ENCODE assay signal across 3 cellular contexts in the genomic region with DNA sequence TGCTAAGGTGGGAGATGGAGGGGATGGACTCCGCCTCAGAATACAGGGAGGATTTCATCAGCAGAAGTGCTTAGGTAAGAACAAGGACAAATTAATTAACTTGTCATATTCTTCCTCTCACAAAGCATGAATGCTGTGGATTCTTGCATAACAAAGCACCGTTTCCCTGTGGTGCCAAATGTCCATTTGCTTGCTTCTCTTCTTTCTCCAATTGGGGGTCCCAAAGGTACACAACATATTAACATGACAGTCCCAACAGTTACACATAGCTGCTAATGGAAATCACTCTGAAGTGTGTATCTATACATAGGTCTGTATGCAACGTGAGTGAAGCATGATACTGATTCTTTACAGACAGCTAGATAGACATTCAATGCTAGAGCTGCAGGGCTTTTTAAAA.
TF ChIP-seq lines count a peak whose summit lies in the region.

No MANE protein-coding gene starts in this region.

TF ChIP-seq in GM23338, 12 proteins besides CTCF, POLR2A, EP300 and RAD21 (continues in another document):
- no peak for TF ChIP-seq CREB1 (CRISPR knock-in tag; IDR thresholded peaks at IDR 0.05; ENCODE audit: low read depth)
- TF ChIP-seq ZNF114 (CRISPR knock-in tag; IDR thresholded peaks at IDR 0.05) = no peak
- TF ChIP-seq ZNF331 (CRISPR knock-in tag; IDR thresholded peaks at IDR 0.05; ENCODE audit: low read depth) = no peak
- TF ChIP-seq, protein P1, sequence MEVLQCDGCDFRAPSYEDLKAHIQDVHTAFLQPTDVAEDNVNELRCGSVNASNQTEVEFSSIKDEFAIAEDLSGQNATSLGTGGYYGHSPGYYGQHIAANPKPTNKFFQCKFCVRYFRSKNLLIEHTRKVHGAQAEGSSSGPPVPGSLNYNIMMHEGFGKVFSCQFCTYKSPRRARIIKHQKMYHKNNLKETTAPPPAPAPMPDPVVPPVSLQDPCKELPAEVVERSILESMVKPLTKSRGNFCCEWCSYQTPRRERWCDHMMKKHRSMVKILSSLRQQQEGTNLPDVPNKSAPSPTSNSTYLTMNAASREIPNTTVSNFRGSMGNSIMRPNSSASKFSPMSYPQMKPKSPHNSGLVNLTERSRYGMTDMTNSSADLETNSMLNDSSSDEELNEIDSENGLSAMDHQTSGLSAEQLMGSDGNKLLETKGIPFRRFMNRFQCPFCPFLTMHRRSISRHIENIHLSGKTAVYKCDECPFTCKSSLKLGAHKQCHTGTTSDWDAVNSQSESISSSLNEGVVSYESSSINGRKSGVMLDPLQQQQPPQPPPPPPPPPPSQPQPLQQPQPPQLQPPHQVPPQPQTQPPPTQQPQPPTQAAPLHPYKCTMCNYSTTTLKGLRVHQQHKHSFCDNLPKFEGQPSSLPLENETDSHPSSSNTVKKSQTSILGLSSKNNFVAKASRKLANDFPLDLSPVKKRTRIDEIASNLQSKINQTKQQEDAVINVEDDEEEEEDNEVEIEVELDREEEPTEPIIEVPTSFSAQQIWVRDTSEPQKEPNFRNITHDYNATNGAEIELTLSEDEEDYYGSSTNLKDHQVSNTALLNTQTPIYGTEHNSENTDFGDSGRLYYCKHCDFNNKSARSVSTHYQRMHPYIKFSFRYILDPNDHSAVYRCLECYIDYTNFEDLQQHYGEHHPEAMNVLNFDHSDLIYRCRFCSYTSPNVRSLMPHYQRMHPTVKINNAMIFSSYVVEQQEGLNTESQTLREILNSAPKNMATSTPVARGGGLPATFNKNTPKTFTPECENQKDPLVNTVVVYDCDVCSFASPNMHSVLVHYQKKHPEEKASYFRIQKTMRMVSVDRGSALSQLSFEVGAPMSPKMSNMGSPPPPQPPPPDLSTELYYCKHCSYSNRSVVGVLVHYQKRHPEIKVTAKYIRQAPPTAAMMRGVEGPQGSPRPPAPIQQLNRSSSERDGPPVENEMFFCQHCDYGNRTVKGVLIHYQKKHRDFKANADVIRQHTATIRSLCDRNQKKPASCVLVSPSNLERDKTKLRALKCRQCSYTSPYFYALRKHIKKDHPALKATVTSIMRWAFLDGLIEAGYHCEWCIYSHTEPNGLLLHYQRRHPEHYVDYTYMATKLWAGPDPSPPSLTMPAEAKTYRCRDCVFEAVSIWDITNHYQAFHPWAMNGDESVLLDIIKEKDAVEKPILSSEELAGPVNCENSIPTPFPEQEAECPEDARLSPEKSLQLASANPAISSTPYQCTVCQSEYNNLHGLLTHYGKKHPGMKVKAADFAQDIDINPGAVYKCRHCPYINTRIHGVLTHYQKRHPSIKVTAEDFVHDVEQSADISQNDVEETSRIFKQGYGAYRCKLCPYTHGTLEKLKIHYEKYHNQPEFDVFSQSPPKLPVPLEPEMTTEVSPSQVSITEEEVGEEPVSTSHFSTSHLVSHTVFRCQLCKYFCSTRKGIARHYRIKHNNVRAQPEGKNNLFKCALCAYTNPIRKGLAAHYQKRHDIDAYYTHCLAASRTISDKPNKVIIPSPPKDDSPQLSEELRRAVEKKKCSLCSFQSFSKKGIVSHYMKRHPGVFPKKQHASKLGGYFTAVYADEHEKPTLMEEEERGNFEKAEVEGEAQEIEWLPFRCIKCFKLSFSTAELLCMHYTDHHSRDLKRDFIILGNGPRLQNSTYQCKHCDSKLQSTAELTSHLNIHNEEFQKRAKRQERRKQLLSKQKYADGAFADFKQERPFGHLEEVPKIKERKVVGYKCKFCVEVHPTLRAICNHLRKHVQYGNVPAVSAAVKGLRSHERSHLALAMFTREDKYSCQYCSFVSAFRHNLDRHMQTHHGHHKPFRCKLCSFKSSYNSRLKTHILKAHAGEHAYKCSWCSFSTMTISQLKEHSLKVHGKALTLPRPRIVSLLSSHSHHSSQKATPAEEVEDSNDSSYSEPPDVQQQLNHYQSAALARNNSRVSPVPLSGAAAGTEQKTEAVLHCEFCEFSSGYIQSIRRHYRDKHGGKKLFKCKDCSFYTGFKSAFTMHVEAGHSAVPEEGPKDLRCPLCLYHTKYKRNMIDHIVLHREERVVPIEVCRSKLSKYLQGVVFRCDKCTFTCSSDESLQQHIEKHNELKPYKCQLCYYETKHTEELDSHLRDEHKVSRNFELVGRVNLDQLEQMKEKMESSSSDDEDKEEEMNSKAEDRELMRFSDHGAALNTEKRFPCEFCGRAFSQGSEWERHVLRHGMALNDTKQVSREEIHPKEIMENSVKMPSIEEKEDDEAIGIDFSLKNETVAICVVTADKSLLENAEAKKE (CRISPR knock-in tag; IDR thresholded peaks at IDR 0.05) = no peak
- TF ChIP-seq EZH2phosphoT487 (IDR thresholded peaks at IDR 0.05; ENCODE audit: unreplicated experiment) = no peak

TF ChIP-seq in H1, 55 proteins besides CTCF, POLR2A, EP300 and RAD21:
- TF ChIP-seq YY1 (IDR thresholded peaks at IDR 0.05; ENCODE audit: low read depth, low read length) (no peak), TEAD4 (IDR thresholded peaks at IDR 0.05; ENCODE audit: low read depth, low read length) (peak; percentile 27; the same call in 1 of the 2 replicates), SIRT6 (IDR thresholded peaks at IDR 0.05; ENCODE audit: low read length) (no peak), RBBP5 (IDR thresholded peaks at IDR 0.05; ENCODE audit: borderline replicate concordance, low read depth, low read length) (no peak), CEBPB (IDR thresholded peaks at IDR 0.05; ENCODE audit: low read depth, low read length) (no peak), POU5F1 (IDR thresholded peaks at IDR 0.05; ENCODE audit: low read depth, low read length) (peak; percentile 74; the same call in 1 of the 2 replicates)
TF ChIP-seq in H1: peak in this region for 2.

TF ChIP-seq in neural cell, 6 proteins besides CTCF, POLR2A, EP300 and RAD21:
- TF ChIP-seq EZH2 (IDR thresholded peaks at IDR 0.05; ENCODE audit: borderline replicate concordance, insufficient read depth, low read length, poor library complexity, severe bottlenecking) (no peak), POLR2AphosphoS5 (IDR thresholded peaks at IDR 0.05) (peak; percentile 57)
TF ChIP-seq in neural cell: peak in this region for 1.
